9 cellular contexts compared by ENCODE assay signal in genomic region chr7:158613481-158613880, GRCh38. TPM values are rescaled to one million over a fixed set of nuclear protein-coding genes. Genes with fewer than 3 reads are reported as not detected.
DNase-seq lines count a peak whose midpoint lies in the region; ATAC-seq and TF ChIP-seq lines count a peak whose summit lies in the region.
"Had no signal": no experiment of that assay in that cellular context is flagged by ENCODE, and none has a peak within 500 bp of the region (broad histone marks: within the 10 kb centered on the region; RNA-seq: fewer than 3 reads in every experiment).

No MANE protein-coding gene starts in this region.

- no peak for TF ChIP-seq CTCF in heart left ventricle (IDR thresholded peaks at IDR 0.05)

- H3K4me3 ChIP-seq in heart left ventricle: no peak overlapping the region
- H3K4me3 ChIP-seq: cardiac muscle cell had no signal

- peak; percentile 92 for ATAC-seq in GM19395 (IDR thresholded peaks at IDR 0.05; ENCODE audit: unreplicated experiment)
- ATAC-seq in HG03066 (IDR thresholded peaks at IDR 0.05; ENCODE audit: low read depth, unreplicated experiment): peak; percentile 86
- no peak for ATAC-seq in heart left ventricle

- no peak for TF ChIP-seq POLR2A in heart left ventricle (IDR thresholded peaks at IDR 0.05)

- no peaks in the 10 kb centered on the region for H3K4me1 ChIP-seq in heart left ventricle

- DNase-seq in DMS79 treated with DMSO at 0.1 percent for 48 hours (lab: John Stamatoyannopoulos, UW) (peak; percentile 86), NCI-H2196 (lab: John Stamatoyannopoulos, UW; ENCODE audit: unreplicated experiment) (peak; percentile 11), 8988T (no peak), NCI-H128 (lab: John Stamatoyannopoulos, UW; ENCODE audit: unreplicated experiment) (no peak), heart left ventricle (no peak), CD1c-positive myeloid dendritic cell (ENCODE audit: extremely low spot score) (no peak)

- H3K27ac ChIP-seq in heart left ventricle: no peak overlapping the region
- H3K27ac ChIP-seq: cardiac muscle cell had no signal

- intact Hi-C loops in heart left ventricle (cut with DNase I): no loop called here

- no peaks in the 10 kb centered on the region for H3K9me3 ChIP-seq in heart left ventricle

- 97 to 100% (median 99%) methylated on average over 2 of the region's 2 CpGs for WGBS in heart left ventricle, 4 donors

- H3K36me3 ChIP-seq in heart left ventricle: no peaks in the 10 kb centered on the region
- H3K36me3 ChIP-seq: cardiac muscle cell had no signal

- H3K27me3 ChIP-seq in heart left ventricle: no peaks in the 10 kb centered on the region
- H3K27me3 ChIP-seq: cardiac muscle cell had no signal

RNA-seq across cellular contexts. Expression of gene PTPRN2, which starts 25.9 kb away (rescaled TPM):
- 1 to 10 TPM in 7 of 9 donors, under 1 TPM in 2; 0.69 to 2.3 (median 1.3) TPM for total RNA-seq in heart left ventricle
- 1 to 10 TPM in 1 of 2 donors, under 1 TPM in 1; 0.61 to 1.3 TPM for polyA plus RNA-seq in heart left ventricle
- total RNA-seq: cardiac muscle cell had no signal

Comparison
In these comparisons a context has a peak if more than half of its experiments do, and no peak if none do; other contexts are left out.
1. DNase-seq: peak in DMS79 treated with DMSO at 0.1 percent for 48 hours (single experiment) and NCI-H2196 (single experiment); none in 8988T (single experiment), NCI-H128 (single experiment), heart left ventricle (0 of 5) and CD1c-positive myeloid dendritic cell (single experiment).
2. ATAC-seq: peak in GM19395 (single experiment) and HG03066 (single experiment); none in heart left ventricle (0 of 4).